Comparison of ENCODE assay signal across 8 cellular contexts in the genomic region with DNA sequence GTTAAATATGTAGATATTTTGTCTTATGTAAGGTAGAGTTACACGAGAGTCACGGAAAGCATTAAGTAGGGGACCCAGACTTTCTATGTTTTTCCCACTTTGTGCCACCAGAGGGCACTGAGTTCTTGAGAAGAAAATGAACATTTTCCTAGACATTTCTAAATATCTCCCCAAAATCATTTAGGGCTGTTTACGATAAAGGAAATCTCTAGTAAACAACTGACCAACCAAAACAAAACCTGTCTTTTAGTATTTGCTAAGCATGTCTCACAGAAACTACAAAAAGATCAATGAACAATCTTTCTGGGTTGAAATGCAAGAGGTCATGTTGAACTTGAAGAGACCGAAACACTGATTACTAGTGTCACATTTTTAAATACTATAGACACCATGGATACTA. TPM values are rescaled to one million over a fixed set of nuclear protein-coding genes. Genes with fewer than 3 reads are reported as not detected.
DNase-seq lines count a peak whose midpoint lies in the region; ATAC-seq, FAIRE-seq and TF ChIP-seq lines count a peak whose summit lies in the region.

No MANE protein-coding gene starts in this region.

- H3K27me3 ChIP-seq in body of pancreas (no peaks in the 10 kb centered on the region), right cardiac atrium (ENCODE audit: control insufficient read depth, insufficient read depth) (no peaks in the 10 kb centered on the region)

- peak; percentile 51 for FAIRE-seq in RCC 7860 (lab: Jason Lieb, UNC)

- H3K9me3 Mint-ChIP-seq in stimulated activated naive CD8-positive, alpha-beta T cell treated with anti-CD3 and anti-CD28 coated beads, Interleukin-15, amount 100 ng/mL, for 72 hours, result no peaks in the 10 kb centered on the region

- H3K4me1 ChIP-seq in body of pancreas (peaks cover 3% of the 10 kb centered on the region), right cardiac atrium (ENCODE audit: control insufficient read depth, insufficient read depth, low read length) (no peaks in the 10 kb centered on the region)

- H3K36me3 ChIP-seq in body of pancreas (replicated peaks in 1 of 2; ENCODE audit: insufficient read depth in 1 of 2, low read depth in 2 of 2), result no peaks in the 10 kb centered on the region

- TF ChIP-seq CTCF in GM13977 (IDR thresholded peaks at IDR 0.05; ENCODE audit: extremely low read depth, insufficient read depth, missing control alignments), result peak; percentile 67
- peak; percentile 23 to 74 (median 54) for TF ChIP-seq CTCF in body of pancreas (IDR thresholded peaks at IDR 0.05)

- no peaks in the 10 kb centered on the region for H3K9me3 ChIP-seq in body of pancreas
- H3K9me3 ChIP-seq in right cardiac atrium (ENCODE audit: control insufficient read depth, low read length), result no peaks in the 10 kb centered on the region

- peak; percentile 3 for DNase-seq in COLO668 (lab: John Stamatoyannopoulos, UW; ENCODE audit: unreplicated experiment)
- DNase-seq in GM13977 (ENCODE audit: low spot score), result peak; percentile 7
- peak; percentile 30 for DNase-seq in RCC 7860 (ENCODE audit: low spot score)
- DNase-seq in body of pancreas, result peak; percentile 52 to 75 (median 57)
- peak; percentile 71 for DNase-seq in left kidney (ENCODE audit: low read depth, low spot score)
- DNase-seq in stimulated activated naive CD8-positive, alpha-beta T cell treated with anti-CD3 and anti-CD28 coated beads, Interleukin-15, amount 100 ng/mL, for 72 hours, result peak; percentile 21 to 25
- no peak for DNase-seq in right cardiac atrium

- no peaks in the 10 kb centered on the region for H3K4me1 Mint-ChIP-seq in stimulated activated naive CD8-positive, alpha-beta T cell treated with anti-CD3 and anti-CD28 coated beads, Interleukin-15, amount 100 ng/mL, for 72 hours

- no peak overlapping the region for H3K27ac Mint-ChIP-seq in stimulated activated naive CD8-positive, alpha-beta T cell treated with anti-CD3 and anti-CD28 coated beads, Interleukin-15, amount 100 ng/mL, for 72 hours

- intact Hi-C loops in body of pancreas (cut with DNase I) (no loop called here), right cardiac atrium (cut with DNase I) (no loop called here)

- H3K27ac ChIP-seq in body of pancreas (no peak overlapping the region), right cardiac atrium (ENCODE audit: low read length) (no peak overlapping the region)

- WGBS in body of pancreas, 2 donors, result 29 to 31% methylated on average over 4 of the region's 4 CpGs
- WGBS in right cardiac atrium, result 39% methylated on average over 4 of the region's 4 CpGs

- in situ Hi-C loops in GM13977 (cut with MboI; ENCODE audit: low pct_unique_long_range_greater_than_20kb, low sequenced_read_pairs, unreplicated experiment), result no loop called here

- TF ChIP-seq POLR2A in body of pancreas (IDR thresholded peaks at IDR 0.05), result no peak

- ATAC-seq in HG03064 (IDR thresholded peaks at IDR 0.05; ENCODE audit: low read depth, unreplicated experiment) (peak; percentile 69), body of pancreas (peak; percentile 53), right cardiac atrium (no peak)
- ATAC-seq in stimulated activated naive CD8-positive, alpha-beta T cell treated with anti-CD3 and anti-CD28 coated beads, Interleukin-15, amount 100 ng/mL, for 72 hours, result peak; percentile 46

- no peak overlapping the region for H3K4me3 Mint-ChIP-seq in stimulated activated naive CD8-positive, alpha-beta T cell treated with anti-CD3 and anti-CD28 coated beads, Interleukin-15, amount 100 ng/mL, for 72 hours

- H3K27me3 Mint-ChIP-seq in stimulated activated naive CD8-positive, alpha-beta T cell treated with anti-CD3 and anti-CD28 coated beads, Interleukin-15, amount 100 ng/mL, for 72 hours, result no peaks in the 10 kb centered on the region

- no peak overlapping the region for H3K4me3 ChIP-seq in body of pancreas
- H3K4me3 ChIP-seq in right cardiac atrium (ENCODE audit: low read length), result no peak overlapping the region

RNA-seq across cellular contexts. Expression of a gene that starts 16.1 kb away (rescaled TPM):
- total RNA-seq in body of pancreas (not detected), right cardiac atrium (not detected)
- polyA plus RNA-seq in right cardiac atrium, result not detected

RNA-seq across cellular contexts. Expression of a gene that starts 33.2 kb away (rescaled TPM):
- 10 to 100 TPM; 22.1 to 33.3 TPM for total RNA-seq in body of pancreas
- 10 to 100 TPM; 32.9 to 41.0 (median 35.5) TPM for total RNA-seq in right cardiac atrium
- 23.5 TPM for polyA plus RNA-seq in right cardiac atrium

Comparison
In these comparisons a context has a peak if more than half of its experiments do, and no peak if none do; other contexts are left out.
1. DNase-seq: peak in COLO668 (single experiment), GM13977 (single experiment), RCC 7860 (single experiment), body of pancreas (4 of 4), left kidney (single experiment) and stimulated activated naive CD8-positive, alpha-beta T cell treated with anti-CD3 and anti-CD28 coated beads, Interleukin-15, amount 100 ng/mL, for 72 hours (2 of 2); none in right cardiac atrium (0 of 3).
2. ATAC-seq: peak in HG03064 (single experiment), body of pancreas (single experiment) and stimulated activated naive CD8-positive, alpha-beta T cell treated with anti-CD3 and anti-CD28 coated beads, Interleukin-15, amount 100 ng/mL, for 72 hours (single experiment); none in right cardiac atrium (0 of 2).